Comparison of ENCODE assay signal across 11 cellular contexts in genomic region chr1:204102029-204102611, GRCh38. TPM values are rescaled to one million over a fixed set of nuclear protein-coding genes. Genes with fewer than 3 reads are reported as not detected.
DNase-seq lines count a peak whose midpoint lies in the region; ATAC-seq and TF ChIP-seq lines count a peak whose summit lies in the region.
"Had no signal": no experiment of that assay in that cellular context is flagged by ENCODE, and none has a peak within 500 bp of the region (broad histone marks: within the 10 kb centered on the region; RNA-seq: fewer than 3 reads in every experiment).

No MANE protein-coding gene starts in this region.

- peak overlapping the region; percentile 53 for H3K4me3 Mint-ChIP-seq in stimulated activated naive CD8-positive, alpha-beta T cell treated with anti-CD3 and anti-CD28 coated beads, Interleukin-15, Interleukin-2, amounts not matched to agents 100 ng/mL and 50 ng/mL, for 24 hours

- H3K9me3 Mint-ChIP-seq in stimulated activated naive CD8-positive, alpha-beta T cell treated with anti-CD3 and anti-CD28 coated beads, Interleukin-15, Interleukin-2, amounts not matched to agents 100 ng/mL and 50 ng/mL, for 24 hours = no peaks in the 10 kb centered on the region

- peak overlapping the region; percentile 82 for H3K9ac ChIP-seq in PC-3 (ENCODE audit: low read length)

- peak overlapping the region; percentile 73 for H3K4me2 ChIP-seq in PC-3 (ENCODE audit: low read length)

- H3K4me1 ChIP-seq in PC-3 (ENCODE audit: insufficient read depth, low read length) = peaks cover 59% of the 10 kb centered on the region

- peaks cover 16% of the 10 kb centered on the region for H3F3A ChIP-seq in PC-3 (ENCODE audit: low read length, unreplicated experiment)

- intact Hi-C loops in PC-3 (cut with micrococcal nuclease) = loop anchor here (2.0 kb wide), 1 partner anchor 27 kb away; no protein-coding TSS in a partner anchor

- no peaks in the 10 kb centered on the region for H3K9me3 ChIP-seq in PC-3 (ENCODE audit: low read length)
- H3K9me3 ChIP-seq: body of pancreas had no signal

- ATAC-seq in PC-3 = no peak
- ATAC-seq in GM19452 (IDR thresholded peaks at IDR 0.05; ENCODE audit: unreplicated experiment) = no peak
- no peak for ATAC-seq in GM21619 (IDR thresholded peaks at IDR 0.05; ENCODE audit: unreplicated experiment)
- ATAC-seq: body of pancreas had no signal

- peak overlapping the region; percentile 75 for H3K27ac Mint-ChIP-seq in stimulated activated naive CD8-positive, alpha-beta T cell treated with anti-CD3 and anti-CD28 coated beads, Interleukin-15, Interleukin-2, amounts not matched to agents 100 ng/mL and 50 ng/mL, for 24 hours

- POLR2A ChIA-PET in PC-3 (lab: Charles Lee; ENCODE audit: unreplicated experiment) = no interaction called here

- H3K27me3 ChIP-seq in PC-3 (ENCODE audit: low read length) = no peaks in the 10 kb centered on the region
- H3K27me3 ChIP-seq: body of pancreas had no signal

- H3K4me1 Mint-ChIP-seq in stimulated activated naive CD8-positive, alpha-beta T cell treated with anti-CD3 and anti-CD28 coated beads, Interleukin-15, Interleukin-2, amounts not matched to agents 100 ng/mL and 50 ng/mL, for 24 hours (ENCODE audit: low read depth) = peaks cover 38% of the 10 kb centered on the region

- H3K79me2 ChIP-seq in PC-3 (ENCODE audit: low read length) = peaks cover 89% of the 10 kb centered on the region

- no peak overlapping the region for H2AFZ ChIP-seq in PC-3 (ENCODE audit: low read length)

- BruUV-seq in PC-3 (replicated peaks; lab: Mats Ljungman, UMichigan) = no TSS peak

- H3K4me3 ChIP-seq in PC-3 (ENCODE audit: low read length) = no peak overlapping the region
- H3K4me3 ChIP-seq: body of pancreas had no signal

- no peaks in the 10 kb centered on the region for H4K20me1 ChIP-seq in PC-3 (ENCODE audit: low read length)

- no peaks in the 10 kb centered on the region for H3K9me2 ChIP-seq in PC-3 (replicated peaks; ENCODE audit: low read length)

- CTCF ChIA-PET in PC-3 (lab: Charles Lee) = interaction anchor here (1.1 to 1.2 kb wide), 2 partner anchors 22 to 28 kb away, joined by 3 read pairs; no protein-coding TSS in a partner anchor

- H3K27me3 Mint-ChIP-seq in stimulated activated naive CD8-positive, alpha-beta T cell treated with anti-CD3 and anti-CD28 coated beads, Interleukin-15, Interleukin-2, amounts not matched to agents 100 ng/mL and 50 ng/mL, for 24 hours = no peaks in the 10 kb centered on the region

- TF ChIP-seq CTCF in PC-3 (conservative IDR thresholded peaks at IDR 0.05; ENCODE audit: low read depth, low read length) = no peak

- peak overlapping the region; percentile 97 for H3K27ac ChIP-seq in PC-3 (ENCODE audit: low read length)

- H3K36me3 ChIP-seq in PC-3 (ENCODE audit: low read depth, low read length) = no peaks in the 10 kb centered on the region

- no peaks in the 10 kb centered on the region for H3K36me3 Mint-ChIP-seq in stimulated activated naive CD8-positive, alpha-beta T cell treated with anti-CD3 and anti-CD28 coated beads, Interleukin-15, Interleukin-2, amounts not matched to agents 100 ng/mL and 50 ng/mL, for 24 hours (ENCODE audit: low read depth)

- DNase-seq in activated CD8-positive, alpha-beta memory T cell treated with anti-CD3 and anti-CD28 coated beads, Interleukin-2, amount 50 U/mL, for 48 hours = peak; percentile 67
- DNase-seq in activated CD8-positive, alpha-beta memory T cell treated with anti-CD3 and anti-CD28 coated beads, Interleukin-2, amount 50 U/mL, for 4 hours = no peak
- DNase-seq in PC-3 (no peak), dermis blood vessel endothelial cell (peak; percentile 57), epidermal melanocyte (ENCODE audit: insufficient read length, low spot score) (no peak)
- DNase-seq: activated CD4-positive, CD25-positive, alpha-beta regulatory T cell; body of pancreas; NCI-H446 had no signal

RNA-seq across cellular contexts. Expression of gene SOX13, which starts 29.2 kb away (rescaled TPM):
- total RNA-seq in PC-3 (2014; rRNA removed) = 81.9 and 93.1 TPM in 2 replicates
- total RNA-seq in dermis blood vessel endothelial cell = 15.3 and 23.0 TPM in 2 replicates

RNA-seq across cellular contexts. Expression of gene ETNK2, which starts 49.7 kb away (rescaled TPM):
- total RNA-seq in PC-3 (2014; rRNA removed) (24.5 and 37.1 TPM in 2 replicates), dermis blood vessel endothelial cell (9.9 and 10.7 TPM in 2 replicates)

Comparison
In these comparisons a context has a peak if more than half of its experiments do, and no peak if none do; other contexts are left out.
1. DNase-seq: peak in activated CD8-positive, alpha-beta memory T cell treated with anti-CD3 and anti-CD28 coated beads, Interleukin-2, amount 50 U/mL, for 48 hours (single experiment) and dermis blood vessel endothelial cell (single experiment); none in activated CD8-positive, alpha-beta memory T cell treated with anti-CD3 and anti-CD28 coated beads, Interleukin-2, amount 50 U/mL, for 4 hours (single experiment), PC-3 (single experiment) and epidermal melanocyte (single experiment).